Comparison of ENCODE assay signal across 16 cellular contexts in genomic region chr5:124060010-124060409, GRCh38.
DNase-seq lines count a peak whose midpoint lies in the region; ATAC-seq and TF ChIP-seq lines count a peak whose summit lies in the region.
"Had no signal": no experiment of that assay in that cellular context is flagged by ENCODE, and none has a peak within 500 bp of the region (broad histone marks: within the 10 kb centered on the region; RNA-seq: fewer than 3 reads in every experiment).

No MANE protein-coding gene starts in this region.

- H3K9me2 ChIP-seq in GM23338 (ENCODE audit: insufficient read depth): peaks cover 5% of the 10 kb centered on the region

- 0 out of 2 replicates have a peak overlapping the region, but pooled peaks have one; percentile 15 for H2AFZ ChIP-seq in GM23338

- no peaks in the 10 kb centered on the region for H3F3A ChIP-seq in GM23338 (replicated peaks; ENCODE audit: low read depth)

- intact Hi-C loops in Panc1 (cut with micrococcal nuclease; ENCODE audit: unreplicated experiment): no loop called here

- H3K27me3 Mint-ChIP-seq in GM23338 (ENCODE audit: insufficient read depth, low read depth, poor library complexity) (no peaks in the 10 kb centered on the region), nephron (ENCODE audit: low read depth) (no peaks in the 10 kb centered on the region)
- H3K27me3 Mint-ChIP-seq: CD4-positive, alpha-beta memory T cell had no signal

- TF ChIP-seq CTCF in GM23338 (conservative IDR thresholded peaks at IDR 0.05; ENCODE audit: low read depth in 2 of 2): no peak
- TF ChIP-seq CTCF in Panc1 (IDR thresholded peaks at IDR 0.05): no peak
- TF ChIP-seq CTCF in nephron (IDR thresholded peaks at IDR 0.05; ENCODE audit: unreplicated experiment in 3 of 3): no peak

- H3K36me3 Mint-ChIP-seq in GM23338 (ENCODE audit: low read depth): no peaks in the 10 kb centered on the region; the same call in 2 of the 3 replicates
- no peaks in the 10 kb centered on the region for H3K36me3 Mint-ChIP-seq in nephron (ENCODE audit: low read depth)
- H3K36me3 Mint-ChIP-seq: CD14-positive monocyte; CD4-positive, alpha-beta memory T cell had no signal

- H4K20me1 ChIP-seq in GM23338 (replicated peaks; ENCODE audit: insufficient read depth): no peaks in the 10 kb centered on the region
- H4K20me1 ChIP-seq: BLaER1 had no signal

- no TSS peak for BruUV-seq in Panc1 (replicated peaks; lab: Mats Ljungman, UMichigan)

- H3K36me3 ChIP-seq in GM23338 (ENCODE audit: insufficient read depth) (no peaks in the 10 kb centered on the region), Panc1 (ENCODE audit: control insufficient read depth, insufficient read depth, low read length) (no peaks in the 10 kb centered on the region)
- H3K36me3 ChIP-seq: BLaER1, HAP-1 had no signal

- H3K4me3 Mint-ChIP-seq in GM23338: no peak overlapping the region
- no peak overlapping the region for H3K4me3 Mint-ChIP-seq in nephron
- H3K4me3 Mint-ChIP-seq: CD14-positive monocyte; CD4-positive, alpha-beta memory T cell had no signal

- H3K4me1 Mint-ChIP-seq in GM23338: no peaks in the 10 kb centered on the region
- peaks cover 67% of the 10 kb centered on the region for H3K4me1 Mint-ChIP-seq in nephron

- H3K79me2 ChIP-seq in GM23338 (replicated peaks; ENCODE audit: insufficient read depth): no peaks in the 10 kb centered on the region

- no peaks in the 10 kb centered on the region for H3K9me3 ChIP-seq in Panc1 (ENCODE audit: control insufficient read depth, insufficient read depth, low read depth, low read length)
- H3K9me3 ChIP-seq: BLaER1, HAP-1 had no signal

- H3K27me3 ChIP-seq in GM23338 (ENCODE audit: insufficient read depth) (no peaks in the 10 kb centered on the region), Panc1 (ENCODE audit: control insufficient read depth, insufficient read depth, low read length) (no peaks in the 10 kb centered on the region)
- H3K27me3 ChIP-seq: BLaER1 had no signal

- H3K27ac Mint-ChIP-seq in GM23338: no peak overlapping the region
- peak overlapping the region; percentile 26 to 82 (median 49) for H3K27ac Mint-ChIP-seq in nephron
- H3K27ac Mint-ChIP-seq: CD4-positive, alpha-beta memory T cell had no signal

- ATAC-seq in GM23338 (no peak), Panc1 (no peak), HG03025 (IDR thresholded peaks at IDR 0.05; ENCODE audit: low FRiP score, unreplicated experiment) (no peak)

- DNase-seq in GM23338 (ENCODE audit: low spot score) (no peak), Panc1 (ENCODE audit: low read depth, low spot score) (no peak), retina (peak; percentile 72), globus pallidus (ENCODE audit: low spot score) (no peak), cerebellum (ENCODE audit: low spot score) (no peak)
- DNase-seq: 8988T; CD4-positive, alpha-beta memory T cell; DMS153; DMS79; GF-D8; IMR-90 had no signal

- no peak overlapping the region for H3K4me2 ChIP-seq in GM23338
- H3K4me2 ChIP-seq: BLaER1 had no signal

- CTCF ChIA-PET in Panc1 (lab: Charles Lee): no interaction called here

- H3K9me3 Mint-ChIP-seq in GM23338: peaks cover 2% of the 10 kb centered on the region; the same call in 1 of the 3 replicates
- peaks cover 10% of the 10 kb centered on the region for H3K9me3 Mint-ChIP-seq in nephron

- H3K4me1 ChIP-seq in GM23338 (ENCODE audit: insufficient read depth) (no peaks in the 10 kb centered on the region), Panc1 (ENCODE audit: control insufficient read depth, insufficient read depth, low read length) (no peaks in the 10 kb centered on the region)
- H3K4me1 ChIP-seq: HAP-1 had no signal

- H3K27ac ChIP-seq in GM23338 (ENCODE audit: low read depth) (no peak overlapping the region), Panc1 (ENCODE audit: low read length) (peak overlapping the region; percentile 17; the same call in 1 of the 2 replicates)

- H3K4me3 ChIP-seq in GM23338: no peak overlapping the region
- H3K4me3 ChIP-seq in Panc1 (ENCODE audit: low read depth in 2 of 2, low read length in 2 of 2): no peak overlapping the region
- H3K4me3 ChIP-seq: BLaER1, HAP-1 had no signal

- POLR2A ChIA-PET in Panc1 (lab: Charles Lee): no interaction called here

- in situ Hi-C loops in Panc1 (cut with HindIII; ENCODE audit: low pct_unique_long_range_greater_than_20kb, low sequenced_read_pairs): no loop called here

TF ChIP-seq in GM23338, 12 proteins besides CTCF, POLR2A, EP300 and RAD21 (continues in another document):
- TF ChIP-seq ETS1 (IDR thresholded peaks at IDR 0.05) (no peak), ZNF331 (CRISPR knock-in tag; IDR thresholded peaks at IDR 0.05; ENCODE audit: low read depth) (no peak), ZNF462 (CRISPR knock-in tag; IDR thresholded peaks at IDR 0.05) (no peak), JUNB (IDR thresholded peaks at IDR 0.05; ENCODE audit: unreplicated experiment) (no peak), CREB1 (CRISPR knock-in tag; IDR thresholded peaks at IDR 0.05; ENCODE audit: low read depth) (no peak)
